10 cellular contexts compared by ENCODE assay signal in the genomic region with DNA sequence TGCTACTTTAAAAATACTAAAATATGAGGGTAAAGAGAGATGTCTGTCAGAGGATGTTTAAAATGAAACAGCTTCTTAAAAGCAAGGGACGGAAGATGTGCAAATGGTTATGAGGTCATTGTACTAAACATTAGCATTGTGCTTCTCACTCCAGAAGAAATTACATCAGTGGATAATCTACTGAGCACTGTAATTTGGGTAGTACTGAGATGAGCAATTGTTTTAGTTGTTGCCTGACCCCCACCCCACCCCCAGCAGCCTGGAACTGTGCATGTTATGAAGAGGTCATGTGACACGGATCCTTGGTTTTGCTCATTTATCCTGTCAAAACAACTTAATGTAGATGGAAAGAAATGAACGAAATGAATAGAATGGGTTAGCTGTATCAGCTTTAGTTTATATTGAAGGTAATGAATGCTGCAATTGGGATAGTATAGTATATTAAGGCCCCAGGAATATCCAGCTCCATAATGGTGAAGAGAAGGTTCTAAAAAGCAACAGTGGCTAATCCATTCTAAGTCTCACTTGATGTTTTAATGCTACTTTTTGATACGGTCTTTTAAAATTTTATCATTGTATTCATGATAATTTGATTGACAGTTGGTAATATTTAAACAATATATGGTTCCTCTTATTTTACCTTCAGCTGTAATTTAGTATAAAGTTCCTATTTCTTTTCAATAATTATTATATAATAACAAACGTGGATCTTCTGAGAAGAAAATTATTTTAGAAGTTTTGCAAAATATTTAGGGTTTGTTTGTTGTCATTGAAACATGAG. TPM values are rescaled to one million over a fixed set of nuclear protein-coding genes. Genes with fewer than 3 reads are reported as not detected.
DNase-seq lines count a peak whose midpoint lies in the region; ATAC-seq, FAIRE-seq and TF ChIP-seq lines count a peak whose summit lies in the region.
"Had no signal": no experiment of that assay in that cellular context is flagged by ENCODE, and none has a peak within 500 bp of the region (broad histone marks: within the 10 kb centered on the region; RNA-seq: fewer than 3 reads in every experiment).

No MANE protein-coding gene starts in this region.

- WGBS in pancreas, 2 donors: 47 to 57% methylated on average over 5 of the region's 5 CpGs

- POLR2A ChIA-PET in CD4-positive, alpha-beta T cell (lab: Charles Lee): interaction anchor here (0.9 to 2.4 kb wide), 7 partner anchors 35 to 180 kb away, joined by 3 to 9 read pairs (median 5); a partner anchor contains a TSS
- POLR2A ChIA-PET in activated B cell treated with CpG ODN at 0.5 μM for 24 hours (lab: Charles Lee): interaction anchor here (0.7 to 1.5 kb wide), 3 partner anchors 10 to 60 kb away, joined by 3 to 5 read pairs (median 3); no protein-coding TSS in a partner anchor

- no peak overlapping the region for H3K4me3 ChIP-seq in pancreas

- peaks cover 2 to 9% (median 5%) of the 10 kb centered on the region in 3 donors for H3K4me1 ChIP-seq in pancreas

- CTCF ChIA-PET in CD4-positive, alpha-beta T cell (lab: Charles Lee): interaction anchor here (0.8 to 2.3 kb wide), 5 partner anchors 30 to 234 kb away, joined by 3 to 9 read pairs (median 4); no protein-coding TSS in a partner anchor
- CTCF ChIA-PET in activated B cell treated with CpG ODN at 0.5 μM for 24 hours (lab: Charles Lee): interaction anchor here (1.0 to 2.5 kb wide), 8 partner anchors 16 to 247 kb away, joined by 3 to 18 read pairs (median 6); a partner anchor contains a TSS

- FAIRE-seq in GM19239 (lab: Jason Lieb, UNC) (peak; percentile 83), pancreas (lab: Jason Lieb, UNC) (no peak)

- H3K27ac ChIP-seq in CD4-positive, alpha-beta T cell (ENCODE audit: low read depth, low read length): no peak overlapping the region
- H3K27ac ChIP-seq in pancreas: no peak overlapping the region

- H3K27ac Mint-ChIP-seq in CD4-positive, alpha-beta T cell: peak overlapping the region; percentile 78
- H3K27ac Mint-ChIP-seq in activated B cell treated with CpG ODN at 0.5 μM for 24 hours (peak overlapping the region; percentile 41), mesothelial cell of epicardium (peak overlapping the region; percentile 32)

- no peaks in the 10 kb centered on the region for H3K27me3 Mint-ChIP-seq in CD4-positive, alpha-beta T cell
- H3K27me3 Mint-ChIP-seq in activated B cell treated with CpG ODN at 0.5 μM for 24 hours: no peaks in the 10 kb centered on the region
- no peaks in the 10 kb centered on the region for H3K27me3 Mint-ChIP-seq in mesothelial cell of epicardium (ENCODE audit: low read depth)

- peaks cover 83% of the 10 kb centered on the region for H3K4me1 Mint-ChIP-seq in CD4-positive, alpha-beta T cell (ENCODE audit: low read depth)
- H3K4me1 Mint-ChIP-seq in activated B cell treated with CpG ODN at 0.5 μM for 24 hours: peaks cover 59% of the 10 kb centered on the region
- peaks cover 13% of the 10 kb centered on the region for H3K4me1 Mint-ChIP-seq in mesothelial cell of epicardium

- H3K36me3 Mint-ChIP-seq in CD4-positive, alpha-beta T cell (ENCODE audit: low read depth): peaks cover 19% of the 10 kb centered on the region
- H3K36me3 Mint-ChIP-seq in activated B cell treated with CpG ODN at 0.5 μM for 24 hours (ENCODE audit: low read depth) (peaks cover 16% of the 10 kb centered on the region), mesothelial cell of epicardium (peaks cover 7% of the 10 kb centered on the region)

- no peaks in the 10 kb centered on the region for H3K9me3 ChIP-seq in CD4-positive, alpha-beta T cell (ENCODE audit: control insufficient read depth, low read length)
- H3K9me3 ChIP-seq in pancreas: no peaks in the 10 kb centered on the region

- no peaks in the 10 kb centered on the region for H3K9me3 Mint-ChIP-seq in CD4-positive, alpha-beta T cell
- H3K9me3 Mint-ChIP-seq in activated B cell treated with CpG ODN at 0.5 μM for 24 hours (no peaks in the 10 kb centered on the region), mesothelial cell of epicardium (no peaks in the 10 kb centered on the region)

- DNase-seq in CD4-positive, alpha-beta T cell: no peak
- no peak for DNase-seq in GM19239 (ENCODE audit: insufficient read length, low spot score)
- DNase-seq in activated B cell treated with CpG ODN at 0.5 μM for 24 hours: no peak
- no peak for DNase-seq in mesothelial cell of epicardium (ENCODE audit: low spot score in 2 of 2, unreplicated experiment in 2 of 2)
- DNase-seq in pancreas: no peak
- no peak for DNase-seq in HPDE6-E6E7 (ENCODE audit: extremely low spot score)
- no peak for DNase-seq in DMS 273 treated with DMSO at 0.1 percent for 48 hours (lab: John Stamatoyannopoulos, UW)
- DNase-seq: NCI-H526 treated with DMSO at 0.1 percent for 48 hours, T1000 had no signal

- ATAC-seq in CD4-positive, alpha-beta T cell (ENCODE audit: poor library complexity): peak; percentile 34
- ATAC-seq in activated B cell treated with CpG ODN at 0.5 μM for 24 hours (ENCODE audit: low read depth) (peak; percentile 49), pancreas (no peak), HG03460 (IDR thresholded peaks at IDR 0.05; ENCODE audit: unreplicated experiment) (no peak)

- no peaks in the 10 kb centered on the region for H3K36me3 ChIP-seq in pancreas

- intact Hi-C loops in CD4-positive, alpha-beta T cell (cut with DNase I, micrococcal nuclease): loop anchor here (5.0 kb wide), 3 partner anchors 136 to 159 kb away; a partner anchor contains a TSS
- intact Hi-C loops in activated B cell treated with CpG ODN at 0.5 μM for 24 hours (cut with micrococcal nuclease): loop anchor here (2.0 to 5.0 kb wide), 2 partner anchors 16 to 34 kb away; no protein-coding TSS in a partner anchor
- intact Hi-C loops in pancreas (cut with DNase I): no loop called here

- no peaks in the 10 kb centered on the region for H3K27me3 ChIP-seq in CD4-positive, alpha-beta T cell (ENCODE audit: control insufficient read depth, insufficient read depth, low read length)
- H3K27me3 ChIP-seq in pancreas: no peaks in the 10 kb centered on the region

- H3K4me3 Mint-ChIP-seq in CD4-positive, alpha-beta T cell: peak overlapping the region; percentile 64
- H3K4me3 Mint-ChIP-seq in activated B cell treated with CpG ODN at 0.5 μM for 24 hours (no peak overlapping the region), mesothelial cell of epicardium (no peak overlapping the region)

- TF ChIP-seq CTCF in CD4-positive, alpha-beta T cell (IDR thresholded peaks at IDR 0.05): no peak
- TF ChIP-seq CTCF in activated B cell treated with CpG ODN at 0.5 μM for 24 hours (IDR thresholded peaks at IDR 0.05) (no peak), mesothelial cell of epicardium (IDR thresholded peaks at IDR 0.05; ENCODE audit: unreplicated experiment) (no peak), pancreas (IDR thresholded peaks at IDR 0.05) (no peak)

RNA-seq across cellular contexts. Expression of a gene that starts 58.4 kb away (rescaled TPM):
- 100 to 1,000 TPM; 193 to 198 TPM for total RNA-seq in CD4-positive, alpha-beta T cell
- total RNA-seq in activated B cell treated with CpG ODN at 0.5 μM for 24 hours (142 and 155 TPM in 2 replicates), mesothelial cell of epicardium (131 to 150 TPM (median 146 TPM) in 3 replicates), pancreas (10 to 100 TPM; 36.8 to 73.9 (median 40.1) TPM)
- polyA plus RNA-seq in pancreas: 10 to 100 TPM; 10.9 to 11.4 TPM

Comparison
In these comparisons a context has a peak if more than half of its experiments do, and no peak if none do; other contexts are left out.
1. ATAC-seq: peak in CD4-positive, alpha-beta T cell (single experiment) and activated B cell treated with CpG ODN at 0.5 μM for 24 hours (single experiment); none in pancreas (0 of 4) and HG03460 (single experiment).
2. intact Hi-C loops: an anchor here in CD4-positive, alpha-beta T cell (5.0 kb wide) and activated B cell treated with CpG ODN at 0.5 μM for 24 hours (2.0 to 5.0 kb wide); none called in pancreas.
3. Peak in every context shown above with its lines, with median percentiles within 50 percentile points of each other: H3K27ac Mint-ChIP-seq.